Comparison of ENCODE assay signal across 22 cellular contexts in genomic region chr10:3442451-3442990, GRCh38.
"Had no signal": no experiment of that assay in that cellular context is flagged by ENCODE, and none has a peak within 500 bp of the region (broad histone marks: within the 10 kb centered on the region; RNA-seq: fewer than 3 reads in every experiment).

No MANE protein-coding gene starts in this region.

- H3K36me3 ChIP-seq: esophagus muscularis mucosa, heart right ventricle, lower lobe of right lung, neutrophil, right lobe of liver, suprapubic skin, transverse colon, vagina had no signal

- H3K27me3 ChIP-seq: esophagus muscularis mucosa, heart right ventricle, neutrophil, right lobe of liver, suprapubic skin, transverse colon, vagina had no signal

- H2AFZ ChIP-seq: parathyroid adenoma had no signal

- H3K27ac ChIP-seq: coronary artery, esophagus muscularis mucosa, heart right ventricle, lower lobe of right lung, neutrophil, parathyroid adenoma, right lobe of liver, suprapubic skin, transverse colon, vagina had no signal

- DNase-seq: dermis blood vessel endothelial cell; effector memory CD4-positive, alpha-beta T cell; foreskin melanocyte; glutamatergic neuron; heart right ventricle; hypothalamus; immature natural killer cell; left ventricle myocardium superior; lower lobe of right lung; natural killer cell; right lobe of liver; small intestine; stimulated activated CD4-positive, alpha-beta T cell treated with anti-CD3 and anti-CD28 coated beads, Interleukin-15, amount 100 ng/mL, for 24 hours; stimulated activated CD4-positive, alpha-beta T cell treated with anti-CD3 and anti-CD28 coated beads, Interleukin-2, amount 100 ng/mL, for 48 hours; stimulated activated naive B cell treated with anti-CD40 and anti-IgM and Interleukin-4, amounts not matched to agents 10 μg/mL and 1 μg/mL and 100 μg/mL, for 72 hours; transverse colon had no signal

- H3K4me1 ChIP-seq: heart right ventricle, lower lobe of right lung, parathyroid adenoma, right lobe of liver, suprapubic skin, transverse colon, vagina had no signal

- H3K9ac ChIP-seq: parathyroid adenoma had no signal

- H3K4me3 ChIP-seq: coronary artery, esophagus muscularis mucosa, heart right ventricle, lower lobe of right lung, right lobe of liver, suprapubic skin, transverse colon, vagina had no signal

- H3K79me2 ChIP-seq: parathyroid adenoma had no signal

- H3K9me3 ChIP-seq: neutrophil, right lobe of liver, suprapubic skin, transverse colon, vagina had no signal
